In genomic region chr17:7687072-7687907, GRCh38 we compare ENCODE assay signal across 1 cellular context.
TF ChIP-seq lines count a peak whose summit lies in the region.

TSS of gene TP53 (minus strand) at chr17:7687490. CDS start at chr17:7676594, 10,896 bp downstream.

TF ChIP-seq in IMR-90, 13 proteins besides CTCF, POLR2A, EP300 and RAD21 (continued from another document):
- TF ChIP-seq CEBPB (IDR thresholded peaks at IDR 0.05; ENCODE audit: low read depth, low read length): peak; percentile 93
